Comparison of ENCODE assay signal across 1 cellular context in the genomic region with DNA sequence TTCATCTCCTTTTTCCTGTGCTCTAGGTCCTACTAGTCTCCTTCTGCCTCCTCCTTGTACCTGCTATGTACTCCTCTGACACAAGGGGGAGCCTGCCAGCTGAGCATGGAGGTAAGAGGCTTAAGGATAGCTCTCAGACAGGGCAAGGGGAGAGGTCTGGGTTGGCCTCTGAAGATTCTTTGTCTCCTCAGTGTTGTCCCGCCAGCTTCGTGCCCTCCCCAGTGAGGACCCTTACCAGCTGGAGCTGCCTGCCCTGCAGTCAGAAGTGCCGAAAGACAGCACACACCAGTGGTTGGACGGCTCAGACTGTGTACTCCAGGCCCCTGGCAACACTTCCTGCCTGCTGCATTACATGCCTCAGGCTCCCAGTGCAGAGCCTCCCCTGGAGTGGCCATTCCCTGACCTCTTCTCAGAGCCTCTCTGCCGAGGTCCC.
TF ChIP-seq lines count a peak whose summit lies in the region.

No MANE protein-coding gene starts in this region.

TF ChIP-seq in HEK293, 187 proteins besides CTCF, POLR2A, EP300 and RAD21 (continued from another document):
- TF ChIP-seq ZNF600 (tag by site-specific recombination; IDR thresholded peaks at IDR 0.05) = 0 out of 2 replicates have a peak, but pooled peaks have one; percentile 50
- TF ChIP-seq ZSCAN23 (tag by site-specific recombination; IDR thresholded peaks at IDR 0.05) = no peak
